14 cellular contexts compared by ENCODE assay signal in genomic region chr4:61273237-61273636, GRCh38.
A peak's percentile ranks its signal among the peaks of the same experiment; 100 is the strongest.
DNase-seq lines count a peak whose midpoint lies in the region; ATAC-seq and TF ChIP-seq lines count a peak whose summit lies in the region.
"Had no signal": no experiment of that assay in that cellular context is flagged by ENCODE, and none has a peak within 500 bp of the region (broad histone marks: within the 10 kb centered on the region; RNA-seq: fewer than 3 reads in every experiment).

No MANE protein-coding gene starts in this region.

- no peaks in the 10 kb centered on the region for H3K27me3 ChIP-seq in dorsolateral prefrontal cortex
- H3K27me3 ChIP-seq in lung (ENCODE audit: control insufficient read depth, insufficient read depth): no peaks in the 10 kb centered on the region
- H3K27me3 ChIP-seq: transverse colon had no signal

- H3K4me3 ChIP-seq in dorsolateral prefrontal cortex: peak overlapping the region in 42 of 59 donors; percentile 1 to 49 (median 20)
- no peak overlapping the region for H3K4me3 ChIP-seq in lung
- H3K4me3 ChIP-seq: transverse colon had no signal

- no peaks in the 10 kb centered on the region for H3K9me3 ChIP-seq in lung (ENCODE audit: control insufficient read depth in 2 of 2, insufficient read depth in 1 of 2, low read length in 1 of 2)
- H3K9me3 ChIP-seq: transverse colon had no signal

- DNase-seq in ELR (ENCODE audit: low read depth) (peak; percentile 36), NOMO-1 (lab: John Stamatoyannopoulos, UW; ENCODE audit: unreplicated experiment in 2 of 2) (peak; percentile 89 to 90), dorsolateral prefrontal cortex (no peak), lung (ENCODE audit: low spot score) (no peak), mucosa of gallbladder (ENCODE audit: low spot score) (no peak), NCI-H1092 treated with DMSO at 0.1 percent for 48 hours (lab: John Stamatoyannopoulos, UW) (no peak)
- DNase-seq: activated CD4-positive, CD25-positive, alpha-beta regulatory T cell treated with anti-CD3 and anti-CD28 coated beads, Interleukin-2, amount 50 U/mL, for 72 hours; dermis blood vessel endothelial cell; DMS153; NCI-H1105; NCI-H226; transverse colon had no signal

- 28 to 40% methylated on average over 6 of the region's 6 CpGs for WGBS in lung, 2 donors

- intact Hi-C loops in dorsolateral prefrontal cortex (cut with DNase I): loop anchor here in 1 of 2 donors (10.0 kb wide), 1 partner anchor 68 kb away; the partner anchor contains the start of gene ADGRL3

- H3K4me1 ChIP-seq in lung (ENCODE audit: control insufficient read depth in 2 of 2, insufficient read depth in 2 of 2, low read length in 2 of 2): no peaks in the 10 kb centered on the region
- H3K4me1 ChIP-seq: transverse colon had no signal

- H3K36me3 ChIP-seq in lung (ENCODE audit: control insufficient read depth in 2 of 2, insufficient read depth in 2 of 2, low read length in 2 of 2): no peaks in the 10 kb centered on the region
- H3K36me3 ChIP-seq: transverse colon had no signal

- ATAC-seq in lung (ENCODE audit: insufficient read depth, low FRiP score) (peak; percentile 58), GM21786 (IDR thresholded peaks at IDR 0.05; ENCODE audit: unreplicated experiment) (no peak), HG02840 (IDR thresholded peaks at IDR 0.05; ENCODE audit: low FRiP score, unreplicated experiment) (no peak)

- H3K27ac ChIP-seq in dorsolateral prefrontal cortex: peak overlapping the region in 51 of 59 donors; percentile 10 to 83 (median 58)
- no peak overlapping the region for H3K27ac ChIP-seq in lung (ENCODE audit: low read depth in 1 of 2, low read length in 1 of 2)

- peak in 1 of 56 donors; percentile 4 for TF ChIP-seq CTCF in dorsolateral prefrontal cortex (IDR thresholded peaks at IDR 0.05 in 54 of 56, conservative IDR thresholded peaks at IDR 0.05 in 2 of 56; ENCODE audit: low read depth in 1 of 56, partially characterized antibody in 56 of 56)
- no peak for TF ChIP-seq CTCF in lung (IDR thresholded peaks at IDR 0.05; ENCODE audit: control extremely low read depth, extremely low read depth)

Comparison
In these comparisons a context has a peak if more than half of its experiments do, and no peak if none do; other contexts are left out.
1. DNase-seq: peak in ELR (single experiment) and NOMO-1 (2 of 2); none in dorsolateral prefrontal cortex (0 of 10), lung (single experiment), mucosa of gallbladder (single experiment) and NCI-H1092 treated with DMSO at 0.1 percent for 48 hours (single experiment).
2. H3K27ac ChIP-seq: peak in dorsolateral prefrontal cortex (51 of 59); none in lung (0 of 2).